ENCODE assay signal across 13 cellular contexts in the genomic region with DNA sequence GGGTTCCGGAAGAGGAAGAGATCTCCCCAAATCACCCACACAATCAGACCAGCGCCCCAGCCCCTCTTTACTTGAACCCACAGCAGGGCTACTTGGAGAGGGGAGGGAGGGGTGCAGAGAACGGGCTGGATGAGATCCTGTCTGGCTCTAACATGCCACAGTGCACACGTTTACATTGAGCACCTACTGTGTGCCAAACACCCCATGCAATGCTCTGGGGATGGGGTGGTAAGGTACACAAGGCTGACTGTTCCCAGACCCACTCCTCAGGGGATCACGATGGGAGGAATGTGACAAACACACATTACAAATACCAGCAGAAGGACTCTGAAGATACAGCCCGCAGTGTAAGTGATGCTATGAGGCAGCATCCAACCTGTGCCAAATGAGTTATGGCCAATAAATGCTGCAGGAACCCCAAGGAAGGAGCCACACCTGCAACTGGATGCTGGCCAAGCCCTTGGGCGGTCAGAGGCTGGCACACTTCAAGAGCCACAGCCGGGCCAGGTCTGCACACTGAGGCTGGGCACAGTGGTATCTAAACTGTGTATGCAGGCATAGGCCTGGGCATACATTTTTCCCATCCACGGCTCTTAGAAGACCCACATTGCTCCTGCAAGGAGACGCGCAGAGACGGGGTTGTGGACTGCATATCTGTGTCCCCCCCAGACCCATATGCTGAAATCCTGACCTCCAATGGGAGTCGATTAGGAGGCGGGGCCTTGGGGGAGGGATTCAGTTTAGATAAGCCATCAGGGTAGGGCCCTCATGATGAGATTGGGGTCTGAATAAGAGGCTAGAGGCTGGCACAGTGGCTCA. TPM values are rescaled to one million over a fixed set of nuclear protein-coding genes. Genes with fewer than 3 reads are reported as not detected.
DNase-seq lines count a peak whose midpoint lies in the region; ATAC-seq and TF ChIP-seq lines count a peak whose summit lies in the region.
"Had no signal": no experiment of that assay in that cellular context is flagged by ENCODE, and none has a peak within 500 bp of the region (broad histone marks: within the 10 kb centered on the region; RNA-seq: fewer than 3 reads in every experiment).

No MANE protein-coding gene starts in this region.

- H3K4me1 Mint-ChIP-seq in CD8-positive, alpha-beta T cell (ENCODE audit: low read depth), result peaks cover 90% of the 10 kb centered on the region
- H3K4me1 Mint-ChIP-seq in IgD-negative memory B cell (peaks cover 33 to 64% (median 62%) of the 10 kb centered on the region in 3 donors), MCF 10A (ENCODE audit: insufficient read depth, unreplicated experiment) (no peaks in the 10 kb centered on the region), naive B cell (peaks cover 66 to 87% (median 84%) of the 10 kb centered on the region in 3 donors)

- no peak for TF ChIP-seq CTCF in CD8-positive, alpha-beta T cell (IDR thresholded peaks at IDR 0.05)
- no peak for TF ChIP-seq CTCF in MCF 10A (IDR thresholded peaks at IDR 0.05; ENCODE audit: unreplicated experiment)

- DNase-seq in CD8-positive, alpha-beta T cell, result peak in 2 of 7 experiments; percentile 19 to 47
- DNase-seq in MCF 10A (ENCODE audit: unreplicated experiment), result peak; percentile 85
- no peak for DNase-seq in naive B cell
- DNase-seq in epidermal melanocyte (ENCODE audit: insufficient read length, low spot score), result no peak
- no peak for DNase-seq in OCI-M2 (lab: John Stamatoyannopoulos, UW; ENCODE audit: unreplicated experiment)
- no peak for DNase-seq in left cardiac atrium
- DNase-seq: MM.1S, retina, uterus had no signal

- H3K27ac ChIP-seq in CD8-positive, alpha-beta T cell (ENCODE audit: low read depth, low read length), result no peak overlapping the region
- H3K27ac ChIP-seq: breast epithelium, uterus had no signal

- no peaks in the 10 kb centered on the region for H3K9me3 Mint-ChIP-seq in CD8-positive, alpha-beta T cell
- H3K9me3 Mint-ChIP-seq in IgD-negative memory B cell (no peaks in the 10 kb centered on the region), MCF 10A (ENCODE audit: unreplicated experiment) (no peaks in the 10 kb centered on the region), naive B cell (no peaks in the 10 kb centered on the region)

- POLR2A ChIA-PET in CD8-positive, alpha-beta T cell (lab: Charles Lee), result interaction anchor here (0.9 to 1.5 kb wide), 4 partner anchors 10 to 50 kb away, joined by 3 to 7 read pairs (median 3); no protein-coding TSS in a partner anchor
- POLR2A ChIA-PET in MCF 10A (lab: Yijun Ruan, JAX), result interaction anchor here (0.6 kb wide), 1 partner anchor 10 kb away, joined by 3 read pairs; no protein-coding TSS in a partner anchor

- no TSS peak for BruUV-seq in MCF 10A (replicated peaks; lab: Mats Ljungman, UMichigan)

- H3K4me3 Mint-ChIP-seq in CD8-positive, alpha-beta T cell, result peak overlapping the region; percentile 97
- peak overlapping the region in 2 of 4 donors; percentile 64 to 74 for H3K4me3 Mint-ChIP-seq in IgD-negative memory B cell
- H3K4me3 Mint-ChIP-seq in MCF 10A (ENCODE audit: unreplicated experiment), result no peak overlapping the region
- H3K4me3 Mint-ChIP-seq in naive B cell, result peak overlapping the region in 1 of 8 donors; percentile 39

- H3K36me3 Mint-ChIP-seq in CD8-positive, alpha-beta T cell, result peaks cover 70% of the 10 kb centered on the region
- peaks cover 6% of the 10 kb centered on the region for H3K36me3 Mint-ChIP-seq in IgD-negative memory B cell
- H3K36me3 Mint-ChIP-seq in MCF 10A (ENCODE audit: insufficient read depth, unreplicated experiment), result no peaks in the 10 kb centered on the region
- H3K36me3 Mint-ChIP-seq in naive B cell, result no peaks in the 10 kb centered on the region

- H3K9me3 ChIP-seq in CD8-positive, alpha-beta T cell (ENCODE audit: low read length), result no peaks in the 10 kb centered on the region
- H3K9me3 ChIP-seq: breast epithelium, uterus had no signal

- CTCF ChIA-PET in CD8-positive, alpha-beta T cell (lab: Charles Lee), result interaction anchor here (0.6 to 1.3 kb wide), 4 partner anchors 24 to 110 kb away, joined by 3 to 4 read pairs (median 3); no protein-coding TSS in a partner anchor
- CTCF ChIA-PET in MCF 10A (lab: Yijun Ruan, JAX), result no interaction called here

- H3K27ac Mint-ChIP-seq in CD8-positive, alpha-beta T cell, result peak overlapping the region; percentile 84
- H3K27ac Mint-ChIP-seq in IgD-negative memory B cell (peak overlapping the region; percentile 76 to 96 (median 83)), MCF 10A (ENCODE audit: low read depth, unreplicated experiment) (no peak overlapping the region), naive B cell (peak overlapping the region in 5 of 6 donors; percentile 78 to 99 (median 91))

- peaks cover 35% of the 10 kb centered on the region for H3K36me3 ChIP-seq in CD8-positive, alpha-beta T cell (ENCODE audit: insufficient read depth, low read length)
- H3K36me3 ChIP-seq: breast epithelium, uterus had no signal

- H3K27me3 Mint-ChIP-seq in CD8-positive, alpha-beta T cell (ENCODE audit: low read depth), result no peaks in the 10 kb centered on the region
- H3K27me3 Mint-ChIP-seq in IgD-negative memory B cell, result no peaks in the 10 kb centered on the region
- H3K27me3 Mint-ChIP-seq in MCF 10A (ENCODE audit: insufficient read depth, unreplicated experiment), result no peaks in the 10 kb centered on the region
- H3K27me3 Mint-ChIP-seq in naive B cell, result no peaks in the 10 kb centered on the region

- peak overlapping the region; percentile 24 for H3K4me3 ChIP-seq in CD8-positive, alpha-beta T cell (ENCODE audit: low read depth, low read length)
- H3K4me3 ChIP-seq: breast epithelium, GM12878, uterus had no signal

- H3K27me3 ChIP-seq in CD8-positive, alpha-beta T cell (ENCODE audit: insufficient read depth, low read length), result no peaks in the 10 kb centered on the region
- H3K27me3 ChIP-seq: uterus had no signal

- peaks cover 90% of the 10 kb centered on the region for H3K4me1 ChIP-seq in CD8-positive, alpha-beta T cell (ENCODE audit: insufficient read depth, low read length)
- H3K4me1 ChIP-seq: breast epithelium, uterus had no signal

- no peak for ATAC-seq in CD8-positive, alpha-beta T cell
- ATAC-seq in naive B cell (ENCODE audit: low read depth in 2 of 2) (no peak), GM19397 (IDR thresholded peaks at IDR 0.05; ENCODE audit: unreplicated experiment) (no peak), left cardiac atrium (no peak)
- ATAC-seq: GM12878 had no signal

- intact Hi-C loops in CD8-positive, alpha-beta T cell (cut with DNase I, micrococcal nuclease), result loop anchor here in 1 of 2 experiments (10.0 kb wide), 1 partner anchor 53 kb away; no protein-coding TSS in a partner anchor
- intact Hi-C loops in MCF 10A (cut with micrococcal nuclease), result no loop called here
- intact Hi-C loops in left cardiac atrium (cut with DNase I), result no loop called here

RNA-seq across cellular contexts. Expression of gene SPOCK2, which starts 6.4 kb away (rescaled TPM):
- 100 to 1,000 TPM; 909 to 922 TPM for total RNA-seq in CD8-positive, alpha-beta T cell
- polyA plus RNA-seq in IgD-negative memory B cell, result 65.5 TPM
- total RNA-seq in MCF 10A (2022), result 1.2 and 1.3 TPM in 2 replicates
- polyA plus RNA-seq in naive B cell (ENCODE audit: low read depth in 6 of 6), result 10 to 100 TPM; 27.8 to 59.5 (median 46.3) TPM
- 1 to 10 TPM; 8.1 to 9.8 TPM for total RNA-seq in left cardiac atrium

Comparison
In these comparisons a context has a peak if more than half of its experiments do, and no peak if none do; other contexts are left out.
1. RNA of gene SPOCK2, which starts 6.4 kb away (total RNA-seq): 909 to 922 TPM in CD8-positive, alpha-beta T cell; 8.1 to 9.8 TPM in left cardiac atrium and 1.2 to 1.3 TPM in MCF 10A; every median in the first group is over 10 times any median in the second.